In genomic region chr13:63110431-63110830, GRCh38 we compare ENCODE assay signal across 22 cellular contexts.
DNase-seq lines count a peak whose midpoint lies in the region; ATAC-seq and TF ChIP-seq lines count a peak whose summit lies in the region.
"Had no signal": no experiment of that assay in that cellular context is flagged by ENCODE, and none has a peak within 500 bp of the region (broad histone marks: within the 10 kb centered on the region; RNA-seq: fewer than 3 reads in every experiment).

No MANE protein-coding gene starts in this region.

- intact Hi-C loops in psoas muscle (cut with DNase I), result no loop called here

- DNase-seq in BJ (ENCODE audit: low read depth), result peak; percentile 62
- peak; percentile 21 for DNase-seq in M059J (ENCODE audit: low read depth)
- peak; percentile 56 for DNase-seq in amniotic epithelial cell (ENCODE audit: low read depth)
- no peak for DNase-seq in mesothelial cell of epicardium (ENCODE audit: low spot score in 2 of 2, unreplicated experiment in 2 of 2)
- DNase-seq in GM10248 (ENCODE audit: extremely low spot score), result no peak
- no peak for DNase-seq in psoas muscle
- DNase-seq: CD4-positive, alpha-beta T cell; DND-41; GOT3; MG63; NCI-H1048; NCI-H1417 treated with DMSO at 0.1 percent for 48 hours; NCI-H1930; NCI-H510A; NCI-H774; Peyer's patch had no signal

- H3K4me3 ChIP-seq in BJ (ENCODE audit: low read depth, low read length) (no peak overlapping the region), psoas muscle (no peak overlapping the region)
- H3K4me3 ChIP-seq: BLaER1, MG63, Peyer's patch, SJSA1 had no signal

- no peaks in the 10 kb centered on the region for H3K27me3 ChIP-seq in BJ (ENCODE audit: control insufficient read depth, insufficient read depth, low read length)
- H3K27me3 ChIP-seq in psoas muscle (ENCODE audit: insufficient read depth in 3 of 3, low read length in 2 of 3), result no peaks in the 10 kb centered on the region
- H3K27me3 ChIP-seq: BLaER1, MG63, Peyer's patch, SJSA1 had no signal

- no peak for TF ChIP-seq CTCF in BJ (IDR thresholded peaks at IDR 0.05; ENCODE audit: insufficient read depth, low read depth, low read length)
- TF ChIP-seq CTCF in mesothelial cell of epicardium (IDR thresholded peaks at IDR 0.05; ENCODE audit: unreplicated experiment), result no peak
- no peak for TF ChIP-seq CTCF in GM10248 (IDR thresholded peaks at IDR 0.05; ENCODE audit: control extremely low read depth, extremely low read depth, low read depth, missing control alignments)
- TF ChIP-seq CTCF in psoas muscle (IDR thresholded peaks at IDR 0.05), result no peak

- H3K9me3 Mint-ChIP-seq in mesothelial cell of epicardium, result peaks cover 9% of the 10 kb centered on the region

- ATAC-seq in psoas muscle, result no peak
- ATAC-seq in activated CD4-positive, CD25-positive, alpha-beta regulatory T cell treated with anti-CD3 and anti-CD28 coated beads, Interleukin-2, amount 50 U/mL, for 24 hours, result no peak
- ATAC-seq: HCT116 had no signal

- no peaks in the 10 kb centered on the region for H3K4me1 ChIP-seq in psoas muscle
- H3K4me1 ChIP-seq: BLaER1, Peyer's patch, SJSA1 had no signal

- H3K27me3 Mint-ChIP-seq in mesothelial cell of epicardium (ENCODE audit: low read depth), result no peaks in the 10 kb centered on the region
- H3K27me3 Mint-ChIP-seq: CD4-positive, alpha-beta T cell; IgD-negative memory B cell had no signal

- peak overlapping the region; percentile 72 for H3K27ac Mint-ChIP-seq in mesothelial cell of epicardium
- H3K27ac Mint-ChIP-seq: CD4-positive, alpha-beta T cell; IgD-negative memory B cell; T-helper 1 cell treated with Interleukin-12 subunit alpha and Interleukin-12 subunit beta and Interleukin-4 antibody, amounts not matched to agents 30 μg/mL and 1 μg/mL, for 36 hours had no signal

- peaks cover 22% of the 10 kb centered on the region for H3K4me1 Mint-ChIP-seq in mesothelial cell of epicardium
- H3K4me1 Mint-ChIP-seq: IgD-negative memory B cell had no signal

- H3K4me3 Mint-ChIP-seq in mesothelial cell of epicardium, result no peak overlapping the region
- H3K4me3 Mint-ChIP-seq: CD4-positive, alpha-beta T cell; IgD-negative memory B cell; T-helper 1 cell treated with Interleukin-12 subunit alpha and Interleukin-12 subunit beta and Interleukin-4 antibody, amounts not matched to agents 30 μg/mL and 1 μg/mL, for 36 hours had no signal

- H3K36me3 ChIP-seq in BJ (ENCODE audit: control insufficient read depth, insufficient read depth, low read length) (no peaks in the 10 kb centered on the region), psoas muscle (ENCODE audit: insufficient read depth in 1 of 2, low read depth in 1 of 2) (no peaks in the 10 kb centered on the region)
- H3K36me3 ChIP-seq: BLaER1, MG63, Peyer's patch, SJSA1 had no signal

- H3K9me3 ChIP-seq in psoas muscle, result no peaks in the 10 kb centered on the region
- H3K9me3 ChIP-seq: BLaER1, MG63, Peyer's patch, SJSA1 had no signal

- CTCF ChIA-PET in BJ (lab: Yijun Ruan, JAX) (no interaction called here), GM10248 (lab: Yijun Ruan, JAX) (no interaction called here)

- H3K36me3 Mint-ChIP-seq in mesothelial cell of epicardium, result peaks cover 3% of the 10 kb centered on the region
- H3K36me3 Mint-ChIP-seq: IgD-negative memory B cell had no signal

- POLR2A ChIA-PET in BJ (lab: Charles Lee) (no interaction called here), GM10248 (lab: Yijun Ruan, JAX) (no interaction called here)

- no peak overlapping the region for H3K27ac ChIP-seq in psoas muscle
- H3K27ac ChIP-seq: BLaER1, Peyer's patch, SJSA1 had no signal

- 68 to 79% (median 76%) methylated on average over 1 of the region's 1 CpG for WGBS in psoas muscle, 3 donors

Comparison
In these comparisons a context has a peak if more than half of its experiments do, and no peak if none do; other contexts are left out.
1. DNase-seq: peak in BJ (single experiment), M059J (single experiment) and amniotic epithelial cell (single experiment); none in mesothelial cell of epicardium (0 of 2), GM10248 (single experiment) and psoas muscle (0 of 2).